22 cellular contexts compared by ENCODE assay signal in the genomic region with DNA sequence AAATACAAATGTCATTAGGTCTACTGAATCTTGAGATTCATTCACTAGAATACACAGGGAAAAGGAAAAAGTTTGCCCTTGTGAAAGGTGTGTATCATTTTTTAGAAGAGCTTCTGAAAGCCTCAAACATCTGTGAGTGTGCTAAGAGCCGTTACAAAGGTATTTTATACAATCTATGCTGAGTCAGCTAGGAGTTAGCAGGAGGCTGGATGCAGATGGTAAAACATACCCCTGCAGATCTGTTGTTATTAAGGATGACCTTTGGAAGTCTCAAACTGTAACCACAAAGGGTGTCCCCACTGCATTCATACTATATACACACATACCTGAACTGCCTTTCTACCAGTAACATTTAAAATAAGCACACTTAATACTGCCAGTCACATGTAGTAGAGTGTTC. TPM values are rescaled to one million over a fixed set of nuclear protein-coding genes. Genes with fewer than 3 reads are reported as not detected.
DNase-seq lines count a peak whose midpoint lies in the region; ATAC-seq, FAIRE-seq and TF ChIP-seq lines count a peak whose summit lies in the region.
"Had no signal": no experiment of that assay in that cellular context is flagged by ENCODE, and none has a peak within 500 bp of the region (broad histone marks: within the 10 kb centered on the region; RNA-seq: fewer than 3 reads in every experiment).

No MANE protein-coding gene starts in this region.

- no peak for TF ChIP-seq POLR2A in K562 (conservative IDR thresholded peaks at IDR 0.05)

- POLR2A ChIA-PET in K562 (lab: Yijun Ruan, JAX), result interaction anchor here (0.7 to 1.2 kb wide), 2 partner anchors 46 to 531 kb away, joined by 3 read pairs; no protein-coding TSS in a partner anchor

- H4K20me1 ChIP-seq in MM.1S (ENCODE audit: insufficient read depth, low read length), result no peaks in the 10 kb centered on the region
- H4K20me1 ChIP-seq in K562 (replicated peaks; ENCODE audit: control insufficient read depth, insufficient read depth, low read length), result no peaks in the 10 kb centered on the region
- H4K20me1 ChIP-seq in osteoblast (ENCODE audit: insufficient read depth, low read length), result no peaks in the 10 kb centered on the region

- no peak for TF ChIP-seq EP300 in K562 (IDR thresholded peaks at IDR 0.05; ENCODE audit: low read length)

- no peak overlapping the region for H3K4me3 Mint-ChIP-seq in endothelial cell (ENCODE audit: unreplicated experiment)
- H3K4me3 Mint-ChIP-seq: CD8-positive, alpha-beta memory T cell; T-helper 1 cell treated with Interleukin-12 subunit alpha and Interleukin-12 subunit beta and Interleukin-4 antibody, amounts not matched to agents 30 μg/mL and 1 μg/mL, for 36 hours had no signal

- H3K9me3 ChIP-seq in MM.1S (replicated peaks; ENCODE audit: insufficient read depth, low read length), result no peaks in the 10 kb centered on the region
- no peaks in the 10 kb centered on the region for H3K9me3 ChIP-seq in K562 (replicated peaks; ENCODE audit: control insufficient read depth, insufficient read depth, low read depth, low read length)
- no peaks in the 10 kb centered on the region for H3K9me3 ChIP-seq in osteoblast (ENCODE audit: low read depth, low read length)
- H3K9me3 ChIP-seq: BLaER1 treated with 17β-estradiol and CSF1 and Interleukin-3, amounts not matched to agents 10 nM and 100 nM had no signal

- no peaks in the 10 kb centered on the region for H3K9me3 Mint-ChIP-seq in endothelial cell (ENCODE audit: unreplicated experiment)
- H3K9me3 Mint-ChIP-seq: CD8-positive, alpha-beta memory T cell; T-helper 1 cell treated with Interleukin-12 subunit alpha and Interleukin-12 subunit beta and Interleukin-4 antibody, amounts not matched to agents 30 μg/mL and 1 μg/mL, for 36 hours had no signal

- DNase-seq in MM.1S (peak; percentile 80), K562 (ENCODE audit: extremely low read depth in 1 of 4, low spot score in 3 of 4) (no peak), iris pigment epithelial cell (ENCODE audit: low read depth) (peak; percentile 43), endothelial cell (ENCODE audit: low spot score) (no peak), NCI-H2171 treated with DMSO at 0.1 percent for 48 hours (lab: John Stamatoyannopoulos, UW) (no peak), osteoblast (ENCODE audit: insufficient read length, low spot score, missing footprints) (no peak), GM03348 (ENCODE audit: low spot score) (no peak)
- DNase-seq: CD8-positive, alpha-beta memory T cell; DMS79 treated with DMSO at 0.1 percent for 48 hours; HCEC 1CT; MV-4-11; NCI-H1417 treated with DMSO at 0.1 percent for 48 hours; NCI-H2029; NCI-H526; RPMI8226; SIG-M5 had no signal

- 65% methylated on average over 1 of the region's 1 CpG for WGBS in K562 (ENCODE audit: insufficient coverage, low coverage, missing lambda C conversion rate)

- H3K27ac ChIP-seq in ACC112 (ENCODE audit: low read depth, low read length) (peak overlapping the region; percentile 100), MM.1S (ENCODE audit: low read length) (peak overlapping the region; percentile 47; the same call in 1 of the 2 replicates), K562 (ENCODE audit: extremely low read depth, low read depth, low read length) (no peak overlapping the region), osteoblast (ENCODE audit: low read depth, low read length) (no peak overlapping the region)
- H3K27ac ChIP-seq: BLaER1 treated with 17β-estradiol and CSF1 and Interleukin-3, amounts not matched to agents 10 nM and 100 nM had no signal

- H3K27me3 ChIP-seq in ACC112 (ENCODE audit: insufficient read depth, low read length) (no peaks in the 10 kb centered on the region), MM.1S (replicated peaks; ENCODE audit: insufficient read depth, low read length) (no peaks in the 10 kb centered on the region), K562 (ENCODE audit: control insufficient read depth in 2 of 2, insufficient read depth in 2 of 2, low read length in 2 of 2) (no peaks in the 10 kb centered on the region), osteoblast (ENCODE audit: insufficient read depth, low read length) (no peaks in the 10 kb centered on the region)
- H3K27me3 ChIP-seq: BLaER1 treated with 17β-estradiol and CSF1 and Interleukin-3, amounts not matched to agents 10 nM and 100 nM had no signal

- H3K79me2 ChIP-seq in ACC112 (ENCODE audit: control insufficient read depth, insufficient read depth, low read length, unreplicated experiment), result peaks cover 59% of the 10 kb centered on the region
- H3K79me2 ChIP-seq in MM.1S (ENCODE audit: low read length), result peaks cover 69% of the 10 kb centered on the region
- peaks cover 8% of the 10 kb centered on the region; the same call in 1 of the 3 replicates for H3K79me2 ChIP-seq in K562 (ENCODE audit: control insufficient read depth, insufficient read depth, low read length)
- H3K79me2 ChIP-seq in osteoblast (ENCODE audit: insufficient read depth, low read length), result peaks cover 65% of the 10 kb centered on the region

- H3K4me2 ChIP-seq in MM.1S (ENCODE audit: low read depth, low read length) (peak overlapping the region; percentile 35), K562 (ENCODE audit: insufficient read depth, low read length) (no peak overlapping the region), osteoblast (ENCODE audit: insufficient read depth, low read length) (no peak overlapping the region)
- H3K4me2 ChIP-seq: BLaER1 treated with 17β-estradiol and CSF1 and Interleukin-3, amounts not matched to agents 10 nM and 100 nM had no signal

- H3K36me3 ChIP-seq in ACC112 (ENCODE audit: insufficient read depth, low read length) (peaks cover 65% of the 10 kb centered on the region), MM.1S (replicated peaks; ENCODE audit: insufficient read depth, low read length) (peaks cover 8% of the 10 kb centered on the region), K562 (ENCODE audit: control insufficient read depth, insufficient read depth, low read length) (peaks cover 80% of the 10 kb centered on the region), osteoblast (ENCODE audit: insufficient read depth, low read length) (peaks cover 83% of the 10 kb centered on the region)

- FAIRE-seq in K562 (lab: Jason Lieb, UNC), result no peak
- FAIRE-seq: A204.1, D721Med, HTR-8/SVneo had no signal

- no peak for ATAC-seq in K562

- in situ Hi-C loops in K562 (cut with MboI), result no loop called here

- H3K9ac ChIP-seq in MM.1S (ENCODE audit: low read length), result no peak overlapping the region
- no peak overlapping the region for H3K9ac ChIP-seq in K562 (ENCODE audit: insufficient read depth in 1 of 2, low read depth in 2 of 2, low read length in 2 of 2)
- H3K9ac ChIP-seq: BLaER1 treated with 17β-estradiol and CSF1 and Interleukin-3, amounts not matched to agents 10 nM and 100 nM had no signal

- intact Hi-C loops in K562 (cut with micrococcal nuclease), result no loop called here

- H3K9me2 ChIP-seq in MM.1S (replicated peaks; ENCODE audit: insufficient read depth, low read length), result no peaks in the 10 kb centered on the region

- H3K4me3 ChIP-seq in ACC112 (ENCODE audit: low read depth, low read length), result no peak overlapping the region
- H3K4me3 ChIP-seq in MM.1S (ENCODE audit: low read length), result no peak overlapping the region
- no peak overlapping the region for H3K4me3 ChIP-seq in K562
- no peak overlapping the region for H3K4me3 ChIP-seq in osteoblast (ENCODE audit: insufficient read depth, low read length)
- H3K4me3 ChIP-seq: BLaER1 treated with 17β-estradiol and CSF1 and Interleukin-3, amounts not matched to agents 10 nM and 100 nM had no signal

- H3K36me3 Mint-ChIP-seq in endothelial cell (ENCODE audit: low read depth, unreplicated experiment), result peaks cover 3% of the 10 kb centered on the region

- CTCF ChIA-PET in K562 (lab: Yijun Ruan, JAX; ENCODE audit: low intra/inter-chr PET ratio), result no interaction called here

- TF ChIP-seq CTCF in MM.1S (IDR thresholded peaks at IDR 0.05; ENCODE audit: low read length) (no peak), K562 (IDR thresholded peaks at IDR 0.05 in 2 of 3, conservative IDR thresholded peaks at IDR 0.05 in 1 of 3; ENCODE audit: insufficient read depth in 2 of 3, low read depth in 1 of 3, low read length in 3 of 3) (no peak), endothelial cell (IDR thresholded peaks at IDR 0.05; ENCODE audit: unreplicated experiment) (no peak), osteoblast (IDR thresholded peaks at IDR 0.05; ENCODE audit: extremely low read depth, low read depth, low read length) (no peak)

- TF ChIP-seq RAD21 in K562 (CRISPR knock-in tag; conservative IDR thresholded peaks at IDR 0.05 in 1 of 2, IDR thresholded peaks at IDR 0.05 in 1 of 2), result no peak

- H2AFZ ChIP-seq in ACC112 (ENCODE audit: low read length, unreplicated experiment), result no peak overlapping the region
- no peak overlapping the region for H2AFZ ChIP-seq in MM.1S (ENCODE audit: low read length)
- no peak overlapping the region for H2AFZ ChIP-seq in K562 (ENCODE audit: low read depth, low read length)
- H2AFZ ChIP-seq in osteoblast (ENCODE audit: low read length), result no peak overlapping the region

- H3F3A ChIP-seq in MM.1S (ENCODE audit: insufficient read depth, low read length), result peaks cover 21% of the 10 kb centered on the region

- peaks cover 80% of the 10 kb centered on the region for H3K4me1 ChIP-seq in ACC112 (ENCODE audit: control insufficient read depth, insufficient read depth, low read length, unreplicated experiment)
- H3K4me1 ChIP-seq in MM.1S (ENCODE audit: low read length), result peaks cover 34% of the 10 kb centered on the region
- peaks cover 0 to 4% of the 10 kb centered on the region in 2 experiments; a peak in 3 of 5 replicates for H3K4me1 ChIP-seq in K562 (replicated peaks in 1 of 2; ENCODE audit: control insufficient read depth in 2 of 2, insufficient read depth in 2 of 2, low read length in 2 of 2)
- H3K4me1 ChIP-seq in osteoblast (ENCODE audit: insufficient read depth, low read length), result peaks cover 14% of the 10 kb centered on the region

- H3K4me1 Mint-ChIP-seq in endothelial cell (ENCODE audit: unreplicated experiment), result peaks cover 8% of the 10 kb centered on the region

- H3K27ac Mint-ChIP-seq in endothelial cell (ENCODE audit: unreplicated experiment), result no peak overlapping the region
- H3K27ac Mint-ChIP-seq: T-helper 1 cell treated with Interleukin-12 subunit alpha and Interleukin-12 subunit beta and Interleukin-4 antibody, amounts not matched to agents 30 μg/mL and 1 μg/mL, for 36 hours had no signal

- peaks cover 3% of the 10 kb centered on the region for H3K27me3 Mint-ChIP-seq in endothelial cell (ENCODE audit: unreplicated experiment)
- H3K27me3 Mint-ChIP-seq: CD8-positive, alpha-beta memory T cell had no signal

- no TSS peak for BruUV-seq in K562 (replicated peaks; lab: Mats Ljungman, UMichigan)

- peaks cover 2% of the 10 kb centered on the region for H3K9me1 ChIP-seq in K562 (ENCODE audit: control insufficient read depth, insufficient read depth, low read length)

RNA-seq across cellular contexts. Expression of a gene that starts 8.3 kb away (rescaled TPM):
- not detected in 2 replicates for total RNA-seq in K562 (2011; cell fraction: chromatin; rRNA removed; ENCODE audit: low replicate concordance)
- not detected in 2 replicates for total RNA-seq in K562 (2011; cell fraction: nucleolus; rRNA removed)
- not detected in 2 replicates for total RNA-seq in K562 (2011; cell fraction: nucleoplasm; rRNA removed)
- total RNA-seq in K562 (2014; rRNA removed) (not detected in 2 replicates), K562 (2014; rRNA removed; fragmentation: Illumina TruSeq; extraction: Trizol) (not detected in 2 replicates), K562 (2015; rRNA removed; fragmentation: Illumina TruSeq; extraction: Trizol) (not detected in 2 replicates), K562 (2021) (not detected in 2 replicates), endothelial cell (ENCODE audit: unreplicated experiment) (not detected), osteoblast (not detected in 2 replicates)
- polyA plus RNA-seq in K562 (2011; rRNA removed) (not detected in 2 replicates), K562 (2014; fragmentation: Illumina TruSeq; extraction: Trizol) (not detected in 2 replicates), K562 (2014; fragmentation: Nextera tagmentation; extraction: Ambion mirVana) (not detected), K562 (2014; rRNA removed) (not detected in 2 replicates)
- polyA plus RNA-seq in K562 (2011; cell fraction: cytosol; rRNA removed), result not detected in 2 replicates
- polyA plus RNA-seq in K562 (2011; cell fraction: nucleus; rRNA removed), result not detected in 2 replicates
- polyA plus RNA-seq in K562 (2012), result not detected in 2 replicates
- polyA minus RNA-seq in K562 (2011; rRNA and poly(A)+ RNA removed), result not detected in 2 replicates
- polyA minus RNA-seq in K562 (2011; cell fraction: cytosol; rRNA and poly(A)+ RNA removed), result not detected in 2 replicates
- polyA minus RNA-seq in K562 (2011; cell fraction: nucleus; rRNA and poly(A)+ RNA removed), result not detected in 2 replicates
- total RNA-seq: CD8-positive, alpha-beta memory T cell had no signal
- polyA plus RNA-seq: CD8-positive, alpha-beta memory T cell had no signal

RNA-seq across cellular contexts. Expression of a gene that starts 27.3 kb away (rescaled TPM):
- total RNA-seq in K562 (2011; cell fraction: chromatin; rRNA removed; ENCODE audit: low replicate concordance), result 143 and 169 TPM in 2 replicates
- total RNA-seq in K562 (2011; cell fraction: nucleolus; rRNA removed), result 151 TPM in 2 replicates
- 143 and 167 TPM in 2 replicates for total RNA-seq in K562 (2011; cell fraction: nucleoplasm; rRNA removed)
- total RNA-seq in K562 (2014; rRNA removed) (38.1 and 59.9 TPM in 2 replicates), K562 (2014; rRNA removed; fragmentation: Illumina TruSeq; extraction: Trizol) (155 and 191 TPM in 2 replicates), K562 (2015; rRNA removed; fragmentation: Illumina TruSeq; extraction: Trizol) (95.2 and 104 TPM in 2 replicates), K562 (2021) (171 and 173 TPM in 2 replicates), endothelial cell (ENCODE audit: unreplicated experiment) (101 TPM), osteoblast (345 and 377 TPM in 2 replicates)
- polyA plus RNA-seq in K562 (2011; rRNA removed) (235 and 338 TPM in 2 replicates), K562 (2014; fragmentation: Illumina TruSeq; extraction: Trizol) (218 and 230 TPM in 2 replicates), K562 (2014; fragmentation: Nextera tagmentation; extraction: Ambion mirVana) (100 to 1,000 TPM; 283 to 287 TPM), K562 (2014; rRNA removed) (125 and 146 TPM in 2 replicates)
- 175 and 195 TPM in 2 replicates for polyA plus RNA-seq in K562 (2011; cell fraction: cytosol; rRNA removed)
- 82.1 and 94.2 TPM in 2 replicates for polyA plus RNA-seq in K562 (2011; cell fraction: nucleus; rRNA removed)
- polyA plus RNA-seq in K562 (2012), result 117 and 172 TPM in 2 replicates
- 172 and 217 TPM in 2 replicates for polyA minus RNA-seq in K562 (2011; rRNA and poly(A)+ RNA removed)
- polyA minus RNA-seq in K562 (2011; cell fraction: cytosol; rRNA and poly(A)+ RNA removed), result 39.2 and 67.7 TPM in 2 replicates
- polyA minus RNA-seq in K562 (2011; cell fraction: nucleus; rRNA and poly(A)+ RNA removed), result 23.2 and 27.7 TPM in 2 replicates

Comparison
In these comparisons a context has a peak if more than half of its experiments do, and no peak if none do; other contexts are left out.
1. H3K27ac ChIP-seq: peak in ACC112 (single experiment) and MM.1S (single experiment); none in K562 (single experiment) and osteoblast (single experiment).
2. DNase-seq: peak in MM.1S (single experiment) and iris pigment epithelial cell (single experiment); none in K562 (0 of 4), endothelial cell (single experiment), NCI-H2171 treated with DMSO at 0.1 percent for 48 hours (single experiment), osteoblast (single experiment) and GM03348 (single experiment).